1 cellular context compared by ENCODE assay signal in the genomic region with DNA sequence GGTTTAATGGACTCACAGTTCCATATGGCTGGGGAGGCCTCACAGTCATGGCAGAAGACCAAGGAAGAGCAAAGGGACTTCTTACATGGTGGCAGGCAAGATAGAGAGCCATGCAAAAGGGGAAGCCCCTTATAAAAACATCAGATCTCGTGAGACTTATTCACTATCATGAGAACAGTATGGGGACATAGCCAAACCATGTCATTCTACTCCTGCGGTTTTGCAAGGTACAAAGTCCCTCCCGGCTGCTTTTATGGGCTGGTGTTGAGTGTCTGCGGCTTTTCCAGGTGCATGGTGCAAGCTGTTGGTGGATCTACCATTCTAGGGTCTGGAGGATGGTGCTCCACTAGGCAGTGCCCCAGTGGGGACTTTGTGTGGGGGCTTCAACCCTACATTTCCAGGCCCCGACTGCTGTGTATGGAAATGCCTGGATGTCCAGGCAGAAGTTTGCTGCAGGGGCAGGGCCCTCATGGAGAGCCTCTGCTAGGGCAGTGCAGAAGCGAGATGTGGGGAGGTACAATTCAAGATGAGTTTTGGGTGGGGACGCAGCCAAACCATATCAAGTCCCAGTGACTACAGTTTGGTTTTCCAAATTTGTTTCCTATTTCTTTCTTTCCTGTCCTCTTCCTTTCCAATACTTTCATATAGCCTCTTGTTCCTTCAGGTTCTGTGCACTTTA.
A peak's percentile ranks its signal among the peaks of the same experiment; 100 is the strongest.
TF ChIP-seq lines count a peak whose summit lies in the region.
"Not testable (repeated sequence)": the region's sequence is repeated elsewhere in the genome, so short reads cannot be mapped to it uniquely, and the experiment has no call there.

No MANE protein-coding gene starts in this region.

TF ChIP-seq in HepG2, 621 proteins besides CTCF, POLR2A, EP300 and RAD21 (continued from another document and continues in another):
- TF ChIP-seq, protein P1, sequence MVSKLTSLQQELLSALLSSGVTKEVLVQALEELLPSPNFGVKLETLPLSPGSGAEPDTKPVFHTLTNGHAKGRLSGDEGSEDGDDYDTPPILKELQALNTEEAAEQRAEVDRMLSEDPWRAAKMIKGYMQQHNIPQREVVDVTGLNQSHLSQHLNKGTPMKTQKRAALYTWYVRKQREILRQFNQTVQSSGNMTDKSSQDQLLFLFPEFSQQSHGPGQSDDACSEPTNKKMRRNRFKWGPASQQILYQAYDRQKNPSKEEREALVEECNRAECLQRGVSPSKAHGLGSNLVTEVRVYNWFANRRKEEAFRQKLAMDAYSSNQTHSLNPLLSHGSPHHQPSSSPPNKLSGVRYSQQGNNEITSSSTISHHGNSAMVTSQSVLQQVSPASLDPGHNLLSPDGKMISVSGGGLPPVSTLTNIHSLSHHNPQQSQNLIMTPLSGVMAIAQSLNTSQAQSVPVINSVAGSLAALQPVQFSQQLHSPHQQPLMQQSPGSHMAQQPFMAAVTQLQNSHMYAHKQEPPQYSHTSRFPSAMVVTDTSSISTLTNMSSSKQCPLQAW (CRISPR knock-in tag; IDR thresholded peaks at IDR 0.05) = peak; percentile 65
- peak; percentile 96 for TF ChIP-seq ZMYM4 (CRISPR knock-in tag; IDR thresholded peaks at IDR 0.05)
- peak; percentile 70 for TF ChIP-seq ZC3H4 (CRISPR knock-in tag; IDR thresholded peaks at IDR 0.05; ENCODE audit: borderline replicate concordance)
- peak; percentile 76 for TF ChIP-seq ZNF747 (CRISPR knock-in tag; IDR thresholded peaks at IDR 0.05; ENCODE audit: borderline replicate concordance)
- TF ChIP-seq KLF16 (CRISPR knock-in tag; IDR thresholded peaks at IDR 0.05) = peak; percentile 7 to 65; a peak in 2 of 4 replicates
- peak; percentile 75 for TF ChIP-seq ZNF883 (CRISPR knock-in tag; IDR thresholded peaks at IDR 0.05; ENCODE audit: not compliant biosample characterization)
- TF ChIP-seq POLR2AphosphoS5 (IDR thresholded peaks at IDR 0.05; ENCODE audit: low read depth, low read length) = peak; percentile 47; the same call in 1 of the 2 replicates
- TF ChIP-seq YEATS2 (CRISPR knock-in tag; IDR thresholded peaks at IDR 0.05; ENCODE audit: borderline replicate concordance) = peak; percentile 65; the same call in 1 of the 2 replicates
- TF ChIP-seq, protein P2, sequence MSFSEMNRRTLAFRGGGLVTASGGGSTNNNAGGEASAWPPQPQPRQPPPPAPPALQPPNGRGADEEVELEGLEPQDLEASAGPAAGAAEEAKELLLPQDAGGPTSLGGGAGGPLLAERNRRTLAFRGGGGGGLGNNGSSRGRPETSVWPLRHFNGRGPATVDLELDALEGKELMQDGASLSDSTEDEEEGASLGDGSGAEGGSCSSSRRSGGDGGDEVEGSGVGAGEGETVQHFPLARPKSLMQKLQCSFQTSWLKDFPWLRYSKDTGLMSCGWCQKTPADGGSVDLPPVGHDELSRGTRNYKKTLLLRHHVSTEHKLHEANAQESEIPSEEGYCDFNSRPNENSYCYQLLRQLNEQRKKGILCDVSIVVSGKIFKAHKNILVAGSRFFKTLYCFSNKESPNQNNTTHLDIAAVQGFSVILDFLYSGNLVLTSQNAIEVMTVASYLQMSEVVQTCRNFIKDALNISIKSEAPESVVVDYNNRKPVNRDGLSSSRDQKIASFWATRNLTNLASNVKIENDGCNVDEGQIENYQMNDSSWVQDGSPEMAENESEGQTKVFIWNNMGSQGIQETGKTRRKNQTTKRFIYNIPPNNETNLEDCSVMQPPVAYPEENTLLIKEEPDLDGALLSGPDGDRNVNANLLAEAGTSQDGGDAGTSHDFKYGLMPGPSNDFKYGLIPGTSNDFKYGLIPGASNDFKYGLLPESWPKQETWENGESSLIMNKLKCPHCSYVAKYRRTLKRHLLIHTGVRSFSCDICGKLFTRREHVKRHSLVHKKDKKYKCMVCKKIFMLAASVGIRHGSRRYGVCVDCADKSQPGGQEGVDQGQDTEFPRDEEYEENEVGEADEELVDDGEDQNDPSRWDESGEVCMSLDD (CRISPR knock-in tag; IDR thresholded peaks at IDR 0.05; ENCODE audit: borderline replicate concordance) = 0 out of 2 replicates have a peak, but pooled peaks have one; percentile 16
- TF ChIP-seq KDM1A (CRISPR knock-in tag; IDR thresholded peaks at IDR 0.05) = peak; percentile 76
- TF ChIP-seq RORA (CRISPR knock-in tag; IDR thresholded peaks at IDR 0.05) = peak; percentile 92; the same call in 1 of the 2 replicates
- TF ChIP-seq TEAD3 (CRISPR knock-in tag; optimal IDR thresholded peaks at IDR 0.05; ENCODE audit: borderline replicate concordance) = peak; percentile 69
- not testable (repeated sequence) for TF ChIP-seq FOXP1 (IDR thresholded peaks at IDR 0.05); CREM (CRISPR knock-in tag; IDR thresholded peaks at IDR 0.05); ZHX2 (IDR thresholded peaks at IDR 0.05; ENCODE audit: low read depth)
- peak; percentile 65 for TF ChIP-seq FOXP1 (CRISPR knock-in tag; IDR thresholded peaks at IDR 0.05)
- TF ChIP-seq ZNF558 (CRISPR knock-in tag; IDR thresholded peaks at IDR 0.05; ENCODE audit: borderline replicate concordance) = peak; percentile 93; the same call in 1 of the 2 replicates
- TF ChIP-seq, protein P3, sequence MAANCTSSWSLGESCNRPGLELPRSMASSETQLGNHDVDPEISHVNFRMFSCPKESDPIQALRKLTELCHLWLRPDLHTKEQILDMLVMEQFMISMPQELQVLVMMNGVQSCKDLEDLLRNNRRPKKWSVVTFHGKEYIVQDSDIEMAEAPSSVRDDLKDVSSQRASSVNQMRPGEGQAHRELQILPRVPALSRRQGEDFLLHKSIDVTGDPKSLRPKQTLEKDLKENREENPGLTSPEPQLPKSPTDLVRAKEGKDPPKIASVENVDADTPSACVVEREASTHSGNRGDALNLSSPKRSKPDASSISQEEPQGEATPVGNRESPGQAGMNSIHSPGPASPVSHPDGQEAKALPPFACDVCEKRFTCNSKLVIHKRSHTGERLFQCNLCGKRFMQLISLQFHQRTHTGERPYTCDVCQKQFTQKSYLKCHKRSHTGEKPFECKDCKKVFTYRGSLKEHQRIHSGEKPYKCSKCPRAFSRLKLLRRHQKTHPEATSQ (CRISPR knock-in tag; IDR thresholded peaks at IDR 0.05; ENCODE audit: borderline replicate concordance) = peak; percentile 90; the same call in 1 of the 2 replicates
- peak; percentile 84 for TF ChIP-seq HOXA3 (CRISPR knock-in tag; IDR thresholded peaks at IDR 0.05)
- peak; percentile 92 for TF ChIP-seq HIVEP1 (CRISPR knock-in tag; IDR thresholded peaks at IDR 0.05)
- TF ChIP-seq CREM (IDR thresholded peaks at IDR 0.05) = peak; percentile 29; the same call in 1 of the 2 replicates
- TF ChIP-seq MZF1 (CRISPR knock-in tag; IDR thresholded peaks at IDR 0.05; ENCODE audit: borderline replicate concordance) = 0 out of 2 replicates have a peak, but pooled peaks have one; percentile 32
- peak; percentile 69; the same call in 1 of the 2 replicates for TF ChIP-seq DMAP1 (CRISPR knock-in tag; IDR thresholded peaks at IDR 0.05)
- peak; percentile 61 for TF ChIP-seq PPARG (CRISPR knock-in tag; conservative IDR thresholded peaks at IDR 0.05)
- TF ChIP-seq ZNF331 (CRISPR knock-in tag; IDR thresholded peaks at IDR 0.05) = peak; percentile 97
- TF ChIP-seq ZHX2 (CRISPR knock-in tag; IDR thresholded peaks at IDR 0.05; ENCODE audit: borderline replicate concordance) = peak; percentile 72; the same call in 1 of the 2 replicates
- peak; percentile 59; the same call in 1 of the 2 replicates for TF ChIP-seq SRF (IDR thresholded peaks at IDR 0.05; ENCODE audit: low read depth, low read length)
- peak; percentile 96 for TF ChIP-seq SNAI1 (CRISPR knock-in tag; IDR thresholded peaks at IDR 0.05; ENCODE audit: borderline replicate concordance)
- TF ChIP-seq, protein P4, sequence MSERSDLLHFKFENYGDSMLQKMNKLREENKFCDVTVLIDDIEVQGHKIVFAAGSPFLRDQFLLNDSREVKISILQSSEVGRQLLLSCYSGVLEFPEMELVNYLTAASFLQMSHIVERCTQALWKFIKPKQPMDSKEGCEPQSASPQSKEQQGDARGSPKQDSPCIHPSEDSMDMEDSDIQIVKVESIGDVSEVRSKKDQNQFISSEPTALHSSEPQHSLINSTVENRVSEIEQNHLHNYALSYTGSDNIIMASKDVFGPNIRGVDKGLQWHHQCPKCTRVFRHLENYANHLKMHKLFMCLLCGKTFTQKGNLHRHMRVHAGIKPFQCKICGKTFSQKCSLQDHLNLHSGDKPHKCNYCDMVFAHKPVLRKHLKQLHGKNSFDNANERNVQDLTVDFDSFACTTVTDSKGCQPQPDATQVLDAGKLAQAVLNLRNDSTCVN (CRISPR knock-in tag; IDR thresholded peaks at IDR 0.05; ENCODE audit: borderline replicate concordance) = peak; percentile 75; the same call in 1 of the 2 replicates
- peak; percentile 22; the same call in 1 of the 2 replicates for TF ChIP-seq ZFP90 (CRISPR knock-in tag; IDR thresholded peaks at IDR 0.05; ENCODE audit: borderline replicate concordance)
- TF ChIP-seq KDM4B (CRISPR knock-in tag; IDR thresholded peaks at IDR 0.05) = 0 out of 2 replicates have a peak, but pooled peaks have one; percentile 22
- TF ChIP-seq, protein P5, sequence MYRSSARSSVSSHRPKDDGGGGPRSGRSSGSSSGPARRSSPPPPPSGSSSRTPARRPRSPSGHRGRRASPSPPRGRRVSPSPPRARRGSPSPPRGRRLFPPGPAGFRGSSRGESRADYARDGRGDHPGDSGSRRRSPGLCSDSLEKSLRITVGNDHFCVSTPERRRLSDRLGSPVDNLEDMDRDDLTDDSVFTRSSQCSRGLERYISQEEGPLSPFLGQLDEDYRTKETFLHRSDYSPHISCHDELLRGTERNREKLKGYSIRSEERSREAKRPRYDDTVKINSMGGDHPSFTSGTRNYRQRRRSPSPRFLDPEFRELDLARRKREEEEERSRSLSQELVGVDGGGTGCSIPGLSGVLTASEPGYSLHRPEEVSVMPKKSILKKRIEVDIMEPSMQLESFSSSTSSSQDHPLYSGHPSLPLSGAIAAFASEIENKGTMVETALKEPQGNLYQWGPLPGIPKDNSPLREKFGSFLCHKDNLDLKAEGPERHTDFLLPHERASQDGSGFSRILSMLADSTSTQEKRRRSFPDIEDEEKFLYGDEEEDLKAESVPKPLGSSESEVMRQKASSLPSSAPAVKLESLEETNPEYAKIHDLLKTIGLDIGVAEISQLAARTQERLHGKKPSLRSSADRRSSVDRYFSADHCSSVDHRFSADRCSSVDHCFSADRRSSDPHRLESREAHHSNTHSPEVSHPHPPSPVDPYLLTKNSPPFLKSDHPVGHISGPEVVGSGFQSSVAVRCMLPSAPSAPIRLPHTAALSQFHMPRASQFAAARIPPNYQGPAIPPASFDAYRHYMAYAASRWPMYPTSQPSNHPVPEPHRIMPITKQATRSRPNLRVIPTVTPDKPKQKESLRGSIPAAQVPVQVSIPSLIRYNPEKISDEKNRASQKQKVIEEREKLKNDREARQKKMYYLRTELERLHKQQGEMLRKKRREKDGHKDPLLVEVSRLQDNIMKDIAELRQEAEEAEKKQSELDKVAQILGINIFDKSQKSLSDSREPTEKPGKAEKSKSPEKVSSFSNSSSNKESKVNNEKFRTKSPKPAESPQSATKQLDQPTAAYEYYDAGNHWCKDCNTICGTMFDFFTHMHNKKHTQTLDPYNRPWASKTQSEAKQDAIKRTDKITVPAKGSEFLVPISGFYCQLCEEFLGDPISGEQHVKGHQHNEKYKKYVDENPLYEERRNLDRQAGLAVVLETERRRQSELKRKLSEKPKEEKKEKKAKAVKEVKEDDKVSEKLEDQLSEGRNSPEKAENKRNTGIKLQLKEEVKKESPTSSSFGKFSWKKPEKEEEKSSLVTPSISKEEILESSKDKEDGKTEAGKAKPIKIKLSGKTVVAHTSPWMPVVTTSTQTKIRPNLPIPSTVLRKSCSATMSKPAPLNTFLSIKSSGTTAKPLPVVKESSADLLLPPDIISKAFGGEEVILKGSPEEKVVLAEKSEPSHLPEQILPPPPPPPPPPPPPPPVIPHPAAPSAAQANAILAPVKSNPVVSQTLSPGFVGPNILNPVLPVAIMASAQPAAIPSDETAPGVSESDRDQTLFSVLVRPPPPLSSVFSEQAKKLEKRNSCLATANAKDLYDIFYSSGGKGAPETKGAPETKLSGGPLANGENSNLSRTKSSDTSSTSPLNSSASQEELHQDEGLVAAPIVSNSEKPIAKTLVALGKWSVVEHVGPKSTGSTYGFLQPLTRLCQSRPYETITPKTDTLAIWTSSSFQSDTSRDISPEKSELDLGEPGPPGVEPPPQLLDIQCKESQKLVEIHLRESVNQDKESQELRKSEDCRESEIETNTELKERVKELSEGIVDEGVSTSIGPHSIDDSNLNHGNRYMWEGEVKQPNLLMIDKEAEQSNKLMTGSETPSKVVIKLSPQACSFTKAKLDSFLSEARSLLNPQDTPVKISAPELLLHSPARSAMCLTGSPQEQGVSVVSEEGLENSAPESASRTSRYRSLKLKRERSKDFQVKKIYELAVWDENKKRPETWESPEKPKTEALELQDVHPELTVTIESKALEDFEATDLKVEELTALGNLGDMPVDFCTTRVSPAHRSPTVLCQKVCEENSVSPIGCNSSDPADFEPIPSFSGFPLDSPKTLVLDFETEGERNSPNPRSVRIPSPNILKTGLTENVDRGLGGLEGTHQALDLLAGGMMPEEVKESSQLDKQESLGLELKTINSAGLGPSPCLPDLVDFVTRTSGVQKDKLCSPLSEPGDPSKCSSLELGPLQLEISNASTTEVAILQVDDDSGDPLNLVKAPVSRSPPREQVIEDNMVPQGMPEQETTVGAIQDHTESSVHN (CRISPR knock-in tag; IDR thresholded peaks at IDR 0.05) = peak; percentile 74; the same call in 1 of the 2 replicates
- TF ChIP-seq ZNF674 (CRISPR knock-in tag; IDR thresholded peaks at IDR 0.05; ENCODE audit: low read depth) = 0 out of 2 replicates have a peak, but pooled peaks have one; percentile 36
